In genomic region chr18:24177499-24178133, GRCh38 we compare ENCODE assay signal across 2 cellular contexts.
TF ChIP-seq lines count a peak whose summit lies in the region.

No MANE protein-coding gene starts in this region.

TF ChIP-seq in IMR-90, 13 proteins besides CTCF, POLR2A, EP300 and RAD21:
- TF ChIP-seq CEBPB (IDR thresholded peaks at IDR 0.05; ENCODE audit: low read depth, low read length): no peak
- TF ChIP-seq MXI1 (IDR thresholded peaks at IDR 0.05; ENCODE audit: borderline replicate concordance, low read depth, low read length): no peak
- TF ChIP-seq BHLHE40 (IDR thresholded peaks at IDR 0.05; ENCODE audit: low read depth, low read length): no peak
- TF ChIP-seq MAFK (IDR thresholded peaks at IDR 0.05; ENCODE audit: low read depth, low read length): no peak
- TF ChIP-seq USF2 (IDR thresholded peaks at IDR 0.05; ENCODE audit: low read depth, low read length): no peak
- no peak for TF ChIP-seq RFX5 (IDR thresholded peaks at IDR 0.05; ENCODE audit: low read depth, low read length)

TF ChIP-seq in GM12878, 131 proteins besides CTCF, POLR2A, EP300 and RAD21:
- TF ChIP-seq PAX8 (IDR thresholded peaks at IDR 0.05) (no peak), ZNF24 (IDR thresholded peaks at IDR 0.05) (no peak), SKIL (IDR thresholded peaks at IDR 0.05; ENCODE audit: low read depth, poor library complexity, severe bottlenecking) (no peak), EZH2 (IDR thresholded peaks at IDR 0.05; ENCODE audit: borderline replicate concordance, control insufficient read depth, low read depth, low read length) (no peak), NFXL1 (IDR thresholded peaks at IDR 0.05; ENCODE audit: borderline replicate concordance) (no peak), CREB1 (IDR thresholded peaks at IDR 0.05; ENCODE audit: low read depth) (no peak), MEF2A (IDR thresholded peaks at IDR 0.05; ENCODE audit: insufficient read depth, low read depth, low read length) (no peak), ZBED1 (IDR thresholded peaks at IDR 0.05; ENCODE audit: borderline replicate concordance) (no peak), ELK1 (IDR thresholded peaks at IDR 0.05; ENCODE audit: low read depth, low read length) (no peak), ASH2L (IDR thresholded peaks at IDR 0.05; ENCODE audit: borderline replicate concordance, low read depth) (no peak), ZBTB33 (IDR thresholded peaks at IDR 0.05) (no peak), ZNF622 (IDR thresholded peaks at IDR 0.05) (no peak)
